ENCODE assay signal across 17 cellular contexts in genomic region chr11:57471496-57471895, GRCh38. TPM values are rescaled to one million over a fixed set of nuclear protein-coding genes. Genes with fewer than 3 reads are reported as not detected.
DNase-seq lines count a peak whose midpoint lies in the region; ATAC-seq and TF ChIP-seq lines count a peak whose summit lies in the region.
"Had no signal": no experiment of that assay in that cellular context is flagged by ENCODE, and none has a peak within 500 bp of the region (broad histone marks: within the 10 kb centered on the region; RNA-seq: fewer than 3 reads in every experiment).

No MANE protein-coding gene starts in this region.

- no peak overlapping the region for H3K27ac ChIP-seq in body of pancreas
- no peak overlapping the region for H3K27ac ChIP-seq in aorta (ENCODE audit: low read depth in 1 of 2, low read length in 2 of 2)
- H3K27ac ChIP-seq in suprapubic skin: no peak overlapping the region
- H3K27ac ChIP-seq: BLaER1, KMS-11 had no signal

- peak; percentile 73 for DNase-seq in COLO668 (lab: John Stamatoyannopoulos, UW; ENCODE audit: unreplicated experiment)
- DNase-seq in COR-L47 (lab: John Stamatoyannopoulos, UW): peak; percentile 43
- peak; percentile 45 to 79 for DNase-seq in NCI-H2081 (lab: John Stamatoyannopoulos, UW)
- DNase-seq in body of pancreas: peak; percentile 64 to 85 (median 75)
- no peak for DNase-seq in aorta
- no peak for DNase-seq in AG08395 (ENCODE audit: low spot score)
- DNase-seq in suprapubic skin (ENCODE audit: low spot score in 2 of 2): no peak
- DNase-seq: CD8-positive, alpha-beta memory T cell; DMS153; EL; H7; NCI-H1436 treated with DMSO at 0.1 percent for 48 hours; NCI-H510A; SIG-M5; T-helper 17 cell had no signal

- TF ChIP-seq EP300 in suprapubic skin (IDR thresholded peaks at IDR 0.05): no peak

- H3K27me3 ChIP-seq in body of pancreas (no peaks in the 10 kb centered on the region), aorta (ENCODE audit: control insufficient read depth in 1 of 2, insufficient read depth in 2 of 2, low read length in 1 of 2) (no peaks in the 10 kb centered on the region), suprapubic skin (no peaks in the 10 kb centered on the region)

- WGBS in body of pancreas, 2 donors: 55 to 66% methylated on average over 3 of the region's 3 CpGs
- WGBS in aorta, 2 donors: 84 to 85% methylated on average over 3 of the region's 3 CpGs
- WGBS in suprapubic skin: 72% methylated on average over 3 of the region's 3 CpGs

- H3K4me3 ChIP-seq in body of pancreas (no peak overlapping the region), aorta (ENCODE audit: low read length in 2 of 2) (no peak overlapping the region), suprapubic skin (no peak overlapping the region)
- H3K4me3 ChIP-seq: BLaER1 had no signal

- TF ChIP-seq POLR2A in body of pancreas (IDR thresholded peaks at IDR 0.05): no peak
- no peak for TF ChIP-seq POLR2A in suprapubic skin (IDR thresholded peaks at IDR 0.05)

- H3K4me1 ChIP-seq in body of pancreas (peaks cover 14% of the 10 kb centered on the region), aorta (ENCODE audit: control insufficient read depth in 1 of 2, insufficient read depth in 2 of 2, low read length in 2 of 2) (no peaks in the 10 kb centered on the region), suprapubic skin (peaks cover 17% of the 10 kb centered on the region)

- no peaks in the 10 kb centered on the region for H3K36me3 ChIP-seq in body of pancreas (replicated peaks in 1 of 2; ENCODE audit: insufficient read depth in 1 of 2, low read depth in 2 of 2)
- no peaks in the 10 kb centered on the region for H3K36me3 ChIP-seq in aorta (ENCODE audit: control insufficient read depth in 1 of 2, insufficient read depth in 2 of 2, low read length in 1 of 2)
- no peaks in the 10 kb centered on the region for H3K36me3 ChIP-seq in suprapubic skin

- no peaks in the 10 kb centered on the region for H3K9me3 ChIP-seq in body of pancreas
- no peaks in the 10 kb centered on the region for H3K9me3 ChIP-seq in aorta (ENCODE audit: control insufficient read depth, low read length)
- H3K9me3 ChIP-seq in suprapubic skin: no peaks in the 10 kb centered on the region
- H3K9me3 ChIP-seq: BLaER1 had no signal

- TF ChIP-seq CTCF in body of pancreas (IDR thresholded peaks at IDR 0.05) (no peak), suprapubic skin (IDR thresholded peaks at IDR 0.05) (no peak)

- intact Hi-C loops in body of pancreas (cut with DNase I) (no loop called here), aorta (cut with DNase I) (no loop called here)

- no peak for ATAC-seq in body of pancreas
- no peak for ATAC-seq in aorta (ENCODE audit: low FRiP score)
- ATAC-seq: T-helper 17 cell had no signal

RNA-seq across cellular contexts. Expression of gene RTN4RL2, which starts 11.2 kb away (rescaled TPM):
- 1 to 10 TPM in 1 of 2 donors, under 1 TPM in 1; 0.99 to 3.4 TPM for total RNA-seq in body of pancreas
- total RNA-seq in aorta: 1 to 10 TPM; 1.1 to 4.3 TPM
- under 1 TPM in 1 of 2 donors, not detected in 1; 0.20 TPM for polyA plus RNA-seq in aorta
- 1 to 10 TPM in 3 of 4 donors, under 1 TPM in 1; 0.64 to 4.8 (median 3.2) TPM for total RNA-seq in suprapubic skin

RNA-seq across cellular contexts. Expression of gene SLC43A1, which starts 44.0 kb away (rescaled TPM):
- total RNA-seq in body of pancreas (100 to 1,000 TPM in 1 of 2 donors, 10 to 100 TPM in 1; 87.7 to 128 TPM), aorta (10 to 100 TPM in 1 of 2 donors, 1 to 10 TPM in 1; 7.6 to 15.8 TPM), suprapubic skin (10 to 100 TPM; 13.8 to 48.8 (median 22.3) TPM)
- polyA plus RNA-seq in aorta: 10 to 100 TPM in 1 of 2 donors, 1 to 10 TPM in 1; 8.6 to 19.6 TPM

RNA-seq across cellular contexts. Expression of gene SLC43A3, which starts 44.6 kb away (rescaled TPM):
- 10 to 100 TPM; 23.1 to 30.0 TPM for total RNA-seq in body of pancreas
- 10 to 100 TPM; 59.7 to 97.8 TPM for total RNA-seq in aorta
- polyA plus RNA-seq in aorta: 10 to 100 TPM; 28.0 to 30.4 TPM
- total RNA-seq in suprapubic skin: 10 to 100 TPM; 44.5 to 70.4 (median 60.0) TPM

RNA-seq across cellular contexts. Expression of gene TIMM10, which starts 59.1 kb away (rescaled TPM):
- 10 to 100 TPM in 1 of 2 donors, 1 to 10 TPM in 1; 5.6 to 24.4 TPM for total RNA-seq in body of pancreas
- total RNA-seq in aorta: 10 to 100 TPM; 30.8 to 40.0 TPM
- polyA plus RNA-seq in aorta: 10 to 100 TPM; 34.7 to 71.1 TPM
- total RNA-seq in suprapubic skin: 10 to 100 TPM; 26.2 to 43.0 (median 40.1) TPM

Comparison
In these comparisons a context has a peak if more than half of its experiments do, and no peak if none do; other contexts are left out.
1. DNase-seq: peak in COLO668 (single experiment), COR-L47 (single experiment), NCI-H2081 (2 of 2) and body of pancreas (4 of 4); none in aorta (0 of 2), AG08395 (single experiment) and suprapubic skin (0 of 2).